ENCODE assay signal across 8 cellular contexts in the genomic region with DNA sequence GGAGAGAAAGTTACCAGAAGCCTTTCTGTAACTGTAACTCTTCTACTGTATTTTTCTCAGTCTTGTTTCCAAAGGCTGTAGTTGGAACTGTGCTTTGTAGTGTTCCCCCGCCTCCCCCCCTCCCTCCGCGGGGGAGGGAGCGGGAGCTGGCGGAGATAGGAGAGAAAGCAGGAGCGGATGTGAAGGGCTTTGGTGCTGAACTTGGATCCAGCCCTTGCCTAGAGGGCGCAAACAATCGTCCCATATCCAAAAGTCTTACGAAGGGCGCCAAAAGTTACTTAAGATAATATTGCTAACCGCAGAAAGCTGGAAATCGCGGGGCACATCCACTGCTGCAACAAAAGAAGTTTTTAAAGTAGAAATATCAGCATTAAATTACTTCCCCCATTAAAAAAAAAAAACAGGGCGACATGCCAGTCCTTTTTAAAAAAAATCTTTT. TPM values are rescaled to one million over a fixed set of nuclear protein-coding genes. Genes with fewer than 3 reads are reported as not detected.
DNase-seq lines count a peak whose midpoint lies in the region; ATAC-seq and TF ChIP-seq lines count a peak whose summit lies in the region.

No MANE protein-coding gene starts in this region.

- peak overlapping the region; percentile 52 for H3K4me3 Mint-ChIP-seq in natural killer cell

- no peak for ATAC-seq in natural killer cell
- ATAC-seq in GM19455 (IDR thresholded peaks at IDR 0.05; ENCODE audit: unreplicated experiment) = no peak
- no peak for ATAC-seq in HG03457 (IDR thresholded peaks at IDR 0.05; ENCODE audit: unreplicated experiment)

- H3K9me3 Mint-ChIP-seq in natural killer cell = no peaks in the 10 kb centered on the region

- H3K4me3 ChIP-seq in WI38 (ENCODE audit: low read depth, low read length) = no peak overlapping the region

- H3K27ac Mint-ChIP-seq in natural killer cell = peak overlapping the region in 1 of 2 donors; percentile 90

- H3K4me1 Mint-ChIP-seq in natural killer cell = peaks cover 51 to 64% of the 10 kb centered on the region in 2 donors

- intact Hi-C loops in natural killer cell (cut with micrococcal nuclease) = loop anchor here (5.0 kb wide), 1 partner anchor 1357 kb away; a partner anchor contains a TSS

- peak; percentile 16; the same call in 1 of the 2 replicates for TF ChIP-seq CTCF in WI38 (IDR thresholded peaks at IDR 0.05; ENCODE audit: low read depth, low read length)
- TF ChIP-seq CTCF in natural killer cell (IDR thresholded peaks at IDR 0.05) = no peak

- peaks cover 11 to 20% of the 10 kb centered on the region in 2 donors for H3K27me3 Mint-ChIP-seq in natural killer cell (ENCODE audit: low read depth in 2 of 2)

- DNase-seq in EH (ENCODE audit: low read depth) (peak; percentile 78), NCI-H128 (lab: John Stamatoyannopoulos, UW; ENCODE audit: unreplicated experiment) (peak; percentile 56), fibroblast of the conjunctiva (ENCODE audit: low read depth) (peak; percentile 92), natural killer cell (no peak), NCI-H2107 (lab: John Stamatoyannopoulos, UW) (no peak)

- H3K36me3 Mint-ChIP-seq in natural killer cell = no peaks in the 10 kb centered on the region

RNA-seq across cellular contexts. Expression of a gene that starts 2.4 kb away (rescaled TPM):
- 1 to 10 TPM; 3.5 to 6.5 (median 3.6) TPM for total RNA-seq in natural killer cell

Comparison
In these comparisons a context has a peak if more than half of its experiments do, and no peak if none do; other contexts are left out.
1. DNase-seq: peak in EH (single experiment), NCI-H128 (single experiment) and fibroblast of the conjunctiva (single experiment); none in natural killer cell (single experiment) and NCI-H2107 (single experiment).